In genomic region chr19:45063851-45064801, GRCh38 we compare ENCODE assay signal across 27 cellular contexts. TPM values are rescaled to one million over a fixed set of nuclear protein-coding genes. Genes with fewer than 3 reads are reported as not detected.
"Had no signal": no experiment of that assay in that cellular context is flagged by ENCODE, and none has a peak within 500 bp of the region (broad histone marks: within the 10 kb centered on the region; RNA-seq: fewer than 3 reads in every experiment).

No MANE protein-coding gene starts in this region.

- H3K9me3 ChIP-seq: Peyer's patch, SJCRH30 had no signal

- FAIRE-seq: astrocyte, TTC549 had no signal

- ATAC-seq: activated CD8-positive, alpha-beta memory T cell treated with anti-CD3 and anti-CD28 coated beads, Interleukin-2, amount 10 ng/mL, durations not matched to agents 7 days and 5 days; activated T-cell treated with anti-CD3 and anti-CD28 coated beads, Interleukin-2, amount 50 U/mL, for 4 hours; activated T-helper 17 cell treated with anti-CD3 and anti-CD28 coated beads, Interleukin-2, amount 50 U/mL, for 72 hours had no signal

- H3K27me3 ChIP-seq: Peyer's patch, SJCRH30 had no signal

- DNase-seq: activated B cell treated with CpG ODN at 0.5 μM for 24 hours; activated CD4-positive, alpha-beta T cell treated with anti-CD3 and anti-CD28 coated beads for 1 hour; activated CD4-positive, alpha-beta T cell treated with anti-CD3 and anti-CD28 coated beads, Interleukin-2, amount 10 ng/mL, durations not matched to agents 24 days and 14 days; activated CD4-positive, alpha-beta T cell treated with anti-CD3 and anti-CD28 coated beads, Interleukin-2, amount 50 U/mL, for 48 hours; activated CD8-positive, alpha-beta memory T cell treated with anti-CD3 and anti-CD28 coated beads, Interleukin-2, amount 10 ng/mL, durations not matched to agents 7 days and 5 days; activated gamma-delta T cell; activated naive CD4-positive, alpha-beta T cell treated with anti-CD3 and anti-CD28 coated beads for 36 hours; activated T-cell treated with anti-CD3 and anti-CD28 coated beads, Interleukin-2, amount 50 U/mL, for 4 hours; amygdala; Karpas-422; MM.1S; NCI-H1105; NCI-H1436; NCI-H1694 treated with DMSO at 0.1 percent for 48 hours; NCI-H2029 treated with DMSO at 0.1 percent for 48 hours; NCI-H510A treated with DMSO at 0.1 percent for 48 hours; NCI-H69; NK-92 treated with Interleukin-12 subunit alpha and Interleukin-12 subunit beta, amount 100 ng/mL, for 24 hours; Peyer's patch; Right ventricle myocardium superior; SJCRH30; T-helper 2 cell; T1000 had no signal

- H3K27ac ChIP-seq: Peyer's patch, RWPE1, SJCRH30 had no signal

- H3K4me3 ChIP-seq: Peyer's patch, SJCRH30 had no signal

- H3K4me1 ChIP-seq: Peyer's patch, SJCRH30 had no signal

RNA-seq across cellular contexts. Expression of gene ZNF296, which starts 12.2 kb away (rescaled TPM):
- total RNA-seq: SJCRH30 had no signal
